Comparison of ENCODE assay signal across 12 cellular contexts in genomic region chr2:162113771-162114168, GRCh38. TPM values are rescaled to one million over a fixed set of nuclear protein-coding genes. Genes with fewer than 3 reads are reported as not detected.
DNase-seq lines count a peak whose midpoint lies in the region; ATAC-seq and TF ChIP-seq lines count a peak whose summit lies in the region.
"Had no signal": no experiment of that assay in that cellular context is flagged by ENCODE, and none has a peak within 500 bp of the region (broad histone marks: within the 10 kb centered on the region; RNA-seq: fewer than 3 reads in every experiment).

No MANE protein-coding gene starts in this region.

- H3K4ac ChIP-seq in trophoblast cell (ENCODE audit: low read depth, low read length), result no peak overlapping the region

- ATAC-seq in GM23338 (peak; percentile 22; the same call in 2 of the 3 replicates), GM19397 (IDR thresholded peaks at IDR 0.05; ENCODE audit: unreplicated experiment) (no peak), GM19463 (IDR thresholded peaks at IDR 0.05; ENCODE audit: unreplicated experiment) (no peak), HG03571 (IDR thresholded peaks at IDR 0.05; ENCODE audit: unreplicated experiment) (no peak)

- TF ChIP-seq CTCF in GM23338 (conservative IDR thresholded peaks at IDR 0.05; ENCODE audit: low read depth in 2 of 2), result no peak

- H3K23ac ChIP-seq in trophoblast cell (ENCODE audit: low read length), result no peak overlapping the region

- H4K12ac ChIP-seq in trophoblast cell (ENCODE audit: low read depth, low read length), result no peak overlapping the region

- in situ Hi-C loops in SK-MEL-5 (cut with HindIII; ENCODE audit: low pct_unique_long_range_greater_than_20kb, low sequenced_read_pairs), result no loop called here

- H3K4me2 ChIP-seq in GM23338 (no peak overlapping the region), trophoblast cell (ENCODE audit: low read length) (no peak overlapping the region)

- H3K27me3 Mint-ChIP-seq in GM23338 (ENCODE audit: insufficient read depth, low read depth, poor library complexity), result no peaks in the 10 kb centered on the region

- H3K9me3 ChIP-seq in trophoblast cell (ENCODE audit: insufficient read depth, low read depth, low read length), result no peaks in the 10 kb centered on the region

- H3F3A ChIP-seq in GM23338 (replicated peaks; ENCODE audit: low read depth), result no peaks in the 10 kb centered on the region

- peaks cover 8% of the 10 kb centered on the region for H3K36me3 Mint-ChIP-seq in GM23338 (ENCODE audit: low read depth)
- H3K36me3 Mint-ChIP-seq: mesothelial cell of epicardium had no signal

- H3K4me3 ChIP-seq in GM23338 (no peak overlapping the region), trophoblast cell (ENCODE audit: low read depth, low read length) (no peak overlapping the region)

- no peaks in the 10 kb centered on the region for H3K27me3 ChIP-seq in GM23338 (ENCODE audit: insufficient read depth)
- no peaks in the 10 kb centered on the region for H3K27me3 ChIP-seq in trophoblast cell (ENCODE audit: insufficient read depth, low read length)

- H3K18ac ChIP-seq in trophoblast cell (ENCODE audit: low read length), result no peak overlapping the region

- no peaks in the 10 kb centered on the region; the same call in 1 of the 2 replicates for H3K36me3 ChIP-seq in GM23338 (ENCODE audit: insufficient read depth)
- H3K36me3 ChIP-seq in trophoblast cell (ENCODE audit: control insufficient read depth in 1 of 2, insufficient read depth in 2 of 2, low read length in 2 of 2), result no peaks in the 10 kb centered on the region

- no peak overlapping the region for H3K9ac ChIP-seq in trophoblast cell (ENCODE audit: low read length)

- peak overlapping the region; percentile 72; the same call in 1 of the 2 replicates for H3K27ac Mint-ChIP-seq in GM23338
- H3K27ac Mint-ChIP-seq: mesothelial cell of epicardium had no signal

- no CpG with 5 or more reads among the region's 1 CpG for WGBS in trophoblast cell (ENCODE audit: extremely low coverage, insufficient coverage, insufficient read length)

- H3K9me3 Mint-ChIP-seq in GM23338, result peaks cover 8% of the 10 kb centered on the region

- H3K79me1 ChIP-seq in trophoblast cell (ENCODE audit: low read length), result peaks cover 5% of the 10 kb centered on the region

- H4K8ac ChIP-seq in trophoblast cell (ENCODE audit: low read depth, low read length), result no peak overlapping the region

- H3K4me1 ChIP-seq in GM23338 (ENCODE audit: insufficient read depth), result 0 out of 2 replicates have a peak, but pooled peaks cover 5% of the 10 kb centered on the region
- peaks cover 4 to 6% of the 10 kb centered on the region in 2 experiments for H3K4me1 ChIP-seq in trophoblast cell (ENCODE audit: control insufficient read depth in 1 of 2, insufficient read depth in 2 of 2, low read length in 2 of 2)

- no peak overlapping the region for H3K14ac ChIP-seq in trophoblast cell (ENCODE audit: low read length)

- H3K4me1 Mint-ChIP-seq in GM23338, result peaks cover 17% of the 10 kb centered on the region
- H3K4me1 Mint-ChIP-seq: mesothelial cell of epicardium had no signal

- no peaks in the 10 kb centered on the region for H4K20me1 ChIP-seq in GM23338 (replicated peaks; ENCODE audit: insufficient read depth)

- no peak overlapping the region for H2BK12ac ChIP-seq in trophoblast cell (ENCODE audit: low read length)

- H2BK5ac ChIP-seq in trophoblast cell (ENCODE audit: low read depth, low read length, poor library complexity), result no peak overlapping the region

- H3K27ac ChIP-seq in GM23338 (ENCODE audit: low read depth) (no peak overlapping the region), trophoblast cell (ENCODE audit: low read depth, low read length) (no peak overlapping the region)

- no peak overlapping the region for H3K4me3 Mint-ChIP-seq in GM23338
- H3K4me3 Mint-ChIP-seq: mesothelial cell of epicardium had no signal

- no peak overlapping the region for H2AFZ ChIP-seq in GM23338
- H2AFZ ChIP-seq in trophoblast cell (ENCODE audit: insufficient read depth, low read length, poor library complexity), result no peak overlapping the region

- no peaks in the 10 kb centered on the region for H3K9me2 ChIP-seq in GM23338 (ENCODE audit: insufficient read depth)

- H3K79me2 ChIP-seq in GM23338 (replicated peaks; ENCODE audit: insufficient read depth) (no peaks in the 10 kb centered on the region), trophoblast cell (ENCODE audit: control insufficient read depth, insufficient read depth, low read length, poor library complexity) (no peaks in the 10 kb centered on the region)

- H2AK5ac ChIP-seq in trophoblast cell (ENCODE audit: low read length), result no peak overlapping the region

- H2BK120ac ChIP-seq in trophoblast cell (ENCODE audit: insufficient read depth, low read length, poor library complexity), result no peak overlapping the region

- DNase-seq in GM23338 (ENCODE audit: low spot score) (peak; percentile 2), SK-MEL-5 (ENCODE audit: low read depth, low spot score) (peak; percentile 81), foreskin melanocyte (peak; percentile 94), trophoblast cell (peak; percentile 52 to 79), D341Med (ENCODE audit: low spot score) (no peak)
- DNase-seq: NCI-H187; stimulated activated CD4-positive, alpha-beta T cell treated with anti-CD3 and anti-CD28 coated beads, Interleukin-4, amount 100 ng/mL, for 4 hours had no signal

- no peak overlapping the region for H4K91ac ChIP-seq in trophoblast cell (ENCODE audit: low read depth, low read length)

TF ChIP-seq in GM23338, 12 proteins besides CTCF, POLR2A, EP300 and RAD21 (continues in another document):
- TF ChIP-seq REST (IDR thresholded peaks at IDR 0.05; ENCODE audit: unreplicated experiment), result no peak

RNA-seq across cellular contexts. Expression of gene GCG, which starts 38.3 kb away (rescaled TPM):
- total RNA-seq in GM23338 (2014; rRNA removed; shearing (Covaris generic)), result not detected in 2 replicates
- polyA plus RNA-seq in GM23338 (2016; fragmentation: Nextera tagmentation; extraction: Ambion mirVana), result not detected in 2 replicates
- total RNA-seq in SK-MEL-5 (2014; rRNA removed; shearing (Covaris generic)), result not detected in 2 replicates
- polyA plus RNA-seq in SK-MEL-5 (2015; cell fraction: cytosol; rRNA removed), result not detected in 2 replicates
- polyA plus RNA-seq in SK-MEL-5 (2015; cell fraction: nucleus; rRNA removed), result not detected in 2 replicates
- not detected in 2 replicates for polyA plus RNA-seq in trophoblast cell (2013)
- total RNA-seq: T-helper 1 cell treated with Interleukin-12 subunit alpha and Interleukin-12 subunit beta and Interleukin-4 antibody, amounts not matched to agents 30 ng/mL and 1 ng/mL, for 36 hours had no signal

RNA-seq across cellular contexts. Expression of gene DPP4, which starts 39.8 kb away (rescaled TPM):
- 2.8 and 4.1 TPM in 2 replicates for total RNA-seq in GM23338 (2014; rRNA removed; shearing (Covaris generic))
- polyA plus RNA-seq in GM23338 (2016; fragmentation: Nextera tagmentation; extraction: Ambion mirVana), result 1.0 and 1.5 TPM in 2 replicates
- total RNA-seq in SK-MEL-5 (2014; rRNA removed; shearing (Covaris generic)), result 0.08 TPM in 1 of 2 replicates, not detected in the other
- 0.17 TPM in 1 of 2 replicates, not detected in the other for polyA plus RNA-seq in SK-MEL-5 (2015; cell fraction: cytosol; rRNA removed)
- polyA plus RNA-seq in SK-MEL-5 (2015; cell fraction: nucleus; rRNA removed), result 0.94 TPM in 1 of 2 replicates, not detected in the other
- 28.3 and 29.4 TPM in 2 replicates for polyA plus RNA-seq in trophoblast cell (2013)
